ENCODE assay signal across 25 cellular contexts in genomic region chr5:115565233-115565632, GRCh38. TPM values are rescaled to one million over a fixed set of nuclear protein-coding genes. Genes with fewer than 3 reads are reported as not detected.
DNase-seq lines count a peak whose midpoint lies in the region; ATAC-seq and TF ChIP-seq lines count a peak whose summit lies in the region.
"Had no signal": no experiment of that assay in that cellular context is flagged by ENCODE, and none has a peak within 500 bp of the region (broad histone marks: within the 10 kb centered on the region; RNA-seq: fewer than 3 reads in every experiment).

No MANE protein-coding gene starts in this region.

- no peak for TF ChIP-seq CTCF in transverse colon (IDR thresholded peaks at IDR 0.05)

- TF ChIP-seq EP300 in transverse colon (IDR thresholded peaks at IDR 0.05; ENCODE audit: low read depth): no peak

- WGBS in right cardiac atrium: 67% methylated on average over 2 of the region's 2 CpGs
- 80 to 91% methylated on average over 1 to 2 of the region's 2 CpGs for WGBS in transverse colon (ENCODE audit: low coverage in 1 of 2), 2 donors

- ATAC-seq in right cardiac atrium: peak; percentile 39 to 50
- ATAC-seq: A549, HepG2, Panc1 had no signal

- no peaks in the 10 kb centered on the region for H3K9me3 ChIP-seq in right cardiac atrium (ENCODE audit: control insufficient read depth, low read length)
- no peaks in the 10 kb centered on the region for H3K9me3 ChIP-seq in transverse colon
- H3K9me3 ChIP-seq: A549, HAP-1, SJSA1 had no signal

- H3K27me3 ChIP-seq in right cardiac atrium (ENCODE audit: control insufficient read depth, insufficient read depth): no peaks in the 10 kb centered on the region
- no peaks in the 10 kb centered on the region for H3K27me3 ChIP-seq in transverse colon
- H3K27me3 ChIP-seq: SJSA1 had no signal

- H3K27ac ChIP-seq in right cardiac atrium (ENCODE audit: low read length): no peak overlapping the region
- no peak overlapping the region for H3K27ac ChIP-seq in transverse colon
- H3K27ac ChIP-seq: A549, SJSA1 had no signal

- no peak for DNase-seq in right cardiac atrium
- no peak for DNase-seq in cardiac septum (ENCODE audit: low spot score)
- DNase-seq in RPMI7951 (ENCODE audit: low read depth): peak; percentile 51
- DNase-seq in epidermal melanocyte (ENCODE audit: insufficient read length, low spot score): peak; percentile 32
- no peak for DNase-seq in iPS-NIHi7 (ENCODE audit: extremely low spot score)
- no peak for DNase-seq in DMS 273 treated with DMSO at 0.1 percent for 48 hours (lab: John Stamatoyannopoulos, UW)
- no peak for DNase-seq in transverse colon
- DNase-seq: AML-193; C1 segment of cervical spinal cord; CD4-positive, alpha-beta memory T cell; COR-L47; GF-D8; GOT3; HFFc6; Karpas-422; NCI-H1105 treated with DMSO at 0.1 percent for 48 hours; NCI-H146; NCI-H1930; NCI-H2107; NCI-H526 treated with DMSO at 0.1 percent for 48 hours had no signal

- H3K36me3 ChIP-seq in transverse colon: no peaks in the 10 kb centered on the region
- H3K36me3 ChIP-seq: HAP-1, SJSA1 had no signal

- no peak overlapping the region for H3K4me3 ChIP-seq in right cardiac atrium (ENCODE audit: low read length)
- no peak overlapping the region for H3K4me3 ChIP-seq in transverse colon
- H3K4me3 ChIP-seq: A549, HAP-1, SJSA1 had no signal

- in situ Hi-C loops in transverse colon (cut with MboI; ENCODE audit: low pct_ligation_motif_present in 1 of 4, low pct_unique_long_range_greater_than_20kb in 1 of 4, low sequenced_read_pairs in 3 of 4): no loop called here

- intact Hi-C loops in right cardiac atrium (cut with DNase I) (no loop called here), cardiac septum (cut with DNase I) (no loop called here), transverse colon (cut with DNase I; ENCODE audit: low total_unique reads) (no loop called here)

- H3K4me1 ChIP-seq in right cardiac atrium (ENCODE audit: control insufficient read depth, insufficient read depth, low read length): no peaks in the 10 kb centered on the region
- no peaks in the 10 kb centered on the region for H3K4me1 ChIP-seq in transverse colon
- H3K4me1 ChIP-seq: A549, HAP-1, SJSA1 had no signal

- no peak for TF ChIP-seq POLR2A in transverse colon (IDR thresholded peaks at IDR 0.05)

RNA-seq across cellular contexts. Expression of gene FEM1C, which starts 20.7 kb away (rescaled TPM):
- total RNA-seq in right cardiac atrium (10 to 100 TPM; 19.3 to 29.5 (median 22.1) TPM), cardiac septum (56.1 TPM), transverse colon (10 to 100 TPM in 3 of 4 donors, 1 to 10 TPM in 1; 5.8 to 46.0 (median 40.0) TPM)
- 8.4 TPM for polyA plus RNA-seq in right cardiac atrium
- 11.4 and 14.3 TPM in 2 replicates for total RNA-seq in RPMI7951 (2014; rRNA removed; shearing (Covaris generic))

RNA-seq across cellular contexts. Expression of gene TICAM2, which starts 37.0 kb away (rescaled TPM):
- 1 to 10 TPM; 3.2 to 4.3 (median 3.7) TPM for total RNA-seq in right cardiac atrium
- 1.5 TPM for polyA plus RNA-seq in right cardiac atrium
- total RNA-seq in cardiac septum: 2.0 TPM
- 6.4 and 11.7 TPM in 2 replicates for total RNA-seq in RPMI7951 (2014; rRNA removed; shearing (Covaris generic))
- total RNA-seq in transverse colon: 1 to 10 TPM in 1 of 4 donors, under 1 TPM in 1, not detected in 2; 0.68 to 1.1 TPM
- polyA plus RNA-seq: HepG2 had no signal

Comparison
In these comparisons a context has a peak if more than half of its experiments do, and no peak if none do; other contexts are left out.
1. DNase-seq: peak in RPMI7951 (single experiment) and epidermal melanocyte (single experiment); none in right cardiac atrium (0 of 3), cardiac septum (single experiment), iPS-NIHi7 (single experiment), DMS 273 treated with DMSO at 0.1 percent for 48 hours (single experiment) and transverse colon (single experiment).